ENCODE assay signal across 13 cellular contexts in the genomic region with DNA sequence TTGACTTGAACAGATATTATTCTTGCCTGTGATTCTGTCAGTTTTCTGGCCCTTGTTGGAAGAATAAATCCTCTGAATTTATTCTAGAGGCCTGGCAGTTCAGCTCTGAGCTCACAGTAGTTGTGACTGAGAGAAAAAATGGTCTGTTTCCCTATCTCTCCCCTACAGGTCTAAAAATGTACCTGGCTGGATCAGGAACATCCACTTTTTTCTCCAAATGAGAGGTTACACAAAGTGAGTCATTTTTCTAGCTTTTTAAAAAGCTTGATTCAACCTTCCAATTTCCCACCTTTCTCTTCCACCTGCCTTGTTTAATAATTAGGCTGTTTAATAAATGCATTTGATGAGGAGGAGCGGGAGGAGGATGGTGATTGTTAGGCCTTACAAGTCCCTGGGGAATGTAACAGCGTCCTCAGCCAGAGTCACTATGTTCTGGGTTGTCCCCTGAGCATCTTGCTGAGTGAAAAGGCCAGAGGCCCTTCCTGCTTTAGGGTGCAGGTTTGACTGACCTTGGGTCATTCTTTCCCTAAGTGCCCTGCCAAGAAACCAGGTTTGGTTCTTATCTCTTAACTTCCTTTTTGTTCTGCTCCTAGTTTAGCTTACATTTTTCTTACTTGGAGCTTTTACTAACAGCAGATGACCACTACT.
A peak's percentile ranks its signal among the peaks of the same experiment; 100 is the strongest.
DNase-seq lines count a peak whose midpoint lies in the region; ATAC-seq and TF ChIP-seq lines count a peak whose summit lies in the region.
"Had no signal": no experiment of that assay in that cellular context is flagged by ENCODE, and none has a peak within 500 bp of the region (broad histone marks: within the 10 kb centered on the region; RNA-seq: fewer than 3 reads in every experiment).

No MANE protein-coding gene starts in this region.

- intact Hi-C loops in activated CD4-positive, alpha-beta T cell treated with anti-CD3 and anti-CD28 coated beads, Interleukin-2, amount 10 ng/mL, durations not matched to agents 24 days and 14 days (cut with micrococcal nuclease) = loop anchor here (2.0 kb wide), 2 partner anchors 16 to 18 kb away; no protein-coding TSS in a partner anchor
- intact Hi-C loops in HCT116 (cut with micrococcal nuclease) = no loop called here
- intact Hi-C loops in OCI-LY7 (cut with micrococcal nuclease; ENCODE audit: unreplicated experiment) = no loop called here

- H3K4ac ChIP-seq in trophoblast cell (ENCODE audit: low read depth, low read length) = no peak overlapping the region

- H3K36me3 ChIP-seq in HCT116 (ENCODE audit: control insufficient read depth in 1 of 2, insufficient read depth in 2 of 2, low read length in 2 of 2) (no peaks in the 10 kb centered on the region), OCI-LY7 (ENCODE audit: insufficient read depth, low read length) (peaks cover 6% of the 10 kb centered on the region), trophoblast cell (ENCODE audit: control insufficient read depth in 1 of 2, insufficient read depth in 2 of 2, low read length in 2 of 2) (no peaks in the 10 kb centered on the region)
- H3K36me3 ChIP-seq: heart right ventricle had no signal

- DNase-seq in activated CD4-positive, alpha-beta T cell treated with anti-CD3 and anti-CD28 coated beads, Interleukin-2, amount 10 ng/mL, durations not matched to agents 24 days and 14 days = peak; percentile 58
- no peak for DNase-seq in activated CD4-positive, alpha-beta T cell treated with anti-CD3 and anti-CD28 coated beads, Interleukin-2, amount 50 U/mL, for 4 hours
- no peak for DNase-seq in HCT116 (ENCODE audit: low read depth, low spot score)
- DNase-seq in OCI-LY7 (ENCODE audit: low spot score) = peak; percentile 61
- DNase-seq in trophoblast cell = no peak
- DNase-seq in OCI-M2 (lab: John Stamatoyannopoulos, UW; ENCODE audit: unreplicated experiment) = no peak
- no peak for DNase-seq in occipital lobe (lab: John Stamatoyannopoulos, UW)
- DNase-seq: activated CD8-positive, alpha-beta memory T cell treated with anti-CD3 and anti-CD28 coated beads, Interleukin-2, amount 50 U/mL, for 4 hours; heart right ventricle; NCI-H1694 treated with DMSO at 0.1 percent for 48 hours; posterior cingulate gyrus; T-cell had no signal

- CTCF ChIA-PET in HCT116 (lab: Charles Lee) = no interaction called here
- CTCF ChIA-PET in OCI-LY7 (lab: Charles Lee; ENCODE audit: unreplicated experiment) = interaction anchor here (0.6 to 2.7 kb wide), 9 partner anchors 9 to 91 kb away, joined by 3 to 23 read pairs (median 4); partner anchors contain the start of gene FUT8

- TF ChIP-seq POLR2A in HCT116 (IDR thresholded peaks at IDR 0.05; ENCODE audit: borderline replicate concordance, extremely low read depth, insufficient read depth, insufficient read length) = no peak

- no peaks in the 10 kb centered on the region for H3K27me3 ChIP-seq in HCT116 (ENCODE audit: insufficient read depth, low read length)
- H3K27me3 ChIP-seq in trophoblast cell (ENCODE audit: insufficient read depth, low read length) = no peaks in the 10 kb centered on the region
- H3K27me3 ChIP-seq: heart right ventricle had no signal

- peak overlapping the region; percentile 81 for H3K27ac Mint-ChIP-seq in activated CD4-positive, alpha-beta T cell treated with anti-CD3 and anti-CD28 coated beads, Interleukin-2, amount 10 ng/mL, durations not matched to agents 24 days and 14 days

- H3K27me3 Mint-ChIP-seq in activated CD4-positive, alpha-beta T cell treated with anti-CD3 and anti-CD28 coated beads, Interleukin-2, amount 10 ng/mL, durations not matched to agents 24 days and 14 days = no peaks in the 10 kb centered on the region
- H3K27me3 Mint-ChIP-seq: T-cell had no signal

- H3K79me2 ChIP-seq in HCT116 (ENCODE audit: insufficient read depth, low read length) (no peaks in the 10 kb centered on the region), OCI-LY7 (ENCODE audit: insufficient read depth, low read depth, low read length) (peaks cover 6% of the 10 kb centered on the region; the same call in 1 of the 2 replicates), trophoblast cell (ENCODE audit: control insufficient read depth, insufficient read depth, low read length, poor library complexity) (peaks cover 2% of the 10 kb centered on the region)

- peaks cover 8% of the 10 kb centered on the region for H3K9me3 Mint-ChIP-seq in activated CD4-positive, alpha-beta T cell treated with anti-CD3 and anti-CD28 coated beads, Interleukin-2, amount 10 ng/mL, durations not matched to agents 24 days and 14 days
- H3K9me3 Mint-ChIP-seq: T-cell had no signal

- ATAC-seq in HCT116 (no peak), HG03025 (IDR thresholded peaks at IDR 0.05; ENCODE audit: low FRiP score, unreplicated experiment) (no peak)
- ATAC-seq: heart right ventricle had no signal

- peak overlapping the region; percentile 30 for H3K4me3 Mint-ChIP-seq in activated CD4-positive, alpha-beta T cell treated with anti-CD3 and anti-CD28 coated beads, Interleukin-2, amount 10 ng/mL, durations not matched to agents 24 days and 14 days
- H3K4me3 Mint-ChIP-seq: T-cell had no signal

- H4K91ac ChIP-seq in trophoblast cell (ENCODE audit: low read depth, low read length) = peak overlapping the region; percentile 7

- H2AFZ ChIP-seq in HCT116 (ENCODE audit: low read depth, low read length, poor library complexity, severe bottlenecking) = peak overlapping the region; percentile 59
- H2AFZ ChIP-seq in OCI-LY7 (ENCODE audit: low read length) = peak overlapping the region; percentile 77; the same call in 1 of the 2 replicates
- H2AFZ ChIP-seq in trophoblast cell (ENCODE audit: insufficient read depth, low read length, poor library complexity) = no peak overlapping the region

- POLR2A ChIA-PET in HCT116 (lab: Charles Lee) = interaction anchor here (1.6 kb wide), 1 partner anchor 29 kb away, joined by 5 read pairs; no protein-coding TSS in a partner anchor
- POLR2A ChIA-PET in OCI-LY7 (lab: Charles Lee) = interaction anchor here (0.8 to 9.6 kb wide), 14 partner anchors 11 to 114 kb away, joined by 3 to 378 read pairs (median 12); partner anchors contain the start of gene FUT8

- peaks cover 7% of the 10 kb centered on the region for H3K36me3 Mint-ChIP-seq in activated CD4-positive, alpha-beta T cell treated with anti-CD3 and anti-CD28 coated beads, Interleukin-2, amount 10 ng/mL, durations not matched to agents 24 days and 14 days (ENCODE audit: low read depth)
- H3K36me3 Mint-ChIP-seq: T-cell had no signal

- no peaks in the 10 kb centered on the region for H4K20me1 ChIP-seq in HCT116 (ENCODE audit: insufficient read depth)
- no peaks in the 10 kb centered on the region for H4K20me1 ChIP-seq in OCI-LY7 (ENCODE audit: insufficient read depth, low read length)

- BruUV-seq in HCT116 (replicated peaks; lab: Mats Ljungman, UMichigan) (no TSS peak), OCI-LY7 (replicated peaks; lab: Mats Ljungman, UMichigan) (no TSS peak)

- no peak for TF ChIP-seq RAD21 in HCT116 (IDR thresholded peaks at IDR 0.05; ENCODE audit: low read depth)

- peaks cover 0 to 4% of the 10 kb centered on the region in 2 experiments; a peak in 1 of 4 replicates for H3K9me3 ChIP-seq in HCT116 (ENCODE audit: control insufficient read depth in 1 of 2, insufficient read depth in 1 of 2, low read depth in 1 of 2, low read length in 2 of 2)
- peaks cover 7% of the 10 kb centered on the region; the same call in 1 of the 2 replicates for H3K9me3 ChIP-seq in OCI-LY7 (ENCODE audit: low read length)
- no peaks in the 10 kb centered on the region for H3K9me3 ChIP-seq in trophoblast cell (ENCODE audit: insufficient read depth, low read depth, low read length)

- H3K9me2 ChIP-seq in HCT116 (ENCODE audit: insufficient read depth) (no peaks in the 10 kb centered on the region), OCI-LY7 (ENCODE audit: insufficient read depth, low read length) (no peaks in the 10 kb centered on the region)

- no peak overlapping the region for H3K18ac ChIP-seq in trophoblast cell (ENCODE audit: low read length)

- H3K4me2 ChIP-seq in HCT116 (ENCODE audit: low read length) (no peak overlapping the region), OCI-LY7 (ENCODE audit: low read length) (peak overlapping the region; percentile 75), trophoblast cell (ENCODE audit: low read length) (no peak overlapping the region)

- no peak overlapping the region for H4K12ac ChIP-seq in trophoblast cell (ENCODE audit: low read depth, low read length)

- no peak for TF ChIP-seq CTCF in HCT116 (IDR thresholded peaks at IDR 0.05 in 2 of 3, conservative IDR thresholded peaks at IDR 0.05 in 1 of 3; ENCODE audit: borderline replicate concordance in 1 of 3, insufficient read depth in 1 of 3, low read depth in 2 of 3, low read length in 2 of 3)
- no peak for TF ChIP-seq CTCF in OCI-LY7 (conservative IDR thresholded peaks at IDR 0.05; ENCODE audit: low read length)

- RAD21 ChIA-PET in HCT116 (lab: Charles Lee; ENCODE audit: low non-redundant PET in 1 of 2, low total read pairs in 2 of 2, uncharacterized antibody in 2 of 2, unreplicated experiment in 2 of 2) = no interaction called here

- H3K23ac ChIP-seq in trophoblast cell (ENCODE audit: low read length) = no peak overlapping the region

- H2BK120ac ChIP-seq in trophoblast cell (ENCODE audit: insufficient read depth, low read length, poor library complexity) = peak overlapping the region; percentile 47

- H3K4me1 ChIP-seq in HCT116 (ENCODE audit: control insufficient read depth in 1 of 2, insufficient read depth in 2 of 2, low read length in 2 of 2) = peaks cover 5 to 39% of the 10 kb centered on the region in 2 experiments; a peak in 3 of 4 replicates
- H3K4me1 ChIP-seq in OCI-LY7 (ENCODE audit: insufficient read depth, low read length, poor library complexity, severe bottlenecking) = peaks cover 92% of the 10 kb centered on the region
- H3K4me1 ChIP-seq in trophoblast cell (ENCODE audit: control insufficient read depth in 1 of 2, insufficient read depth in 2 of 2, low read length in 2 of 2) = peaks cover 16 to 21% of the 10 kb centered on the region in 2 experiments

- H3K27ac ChIP-seq in HCT116 (ENCODE audit: low read depth, low read length) (no peak overlapping the region), OCI-LY7 (ENCODE audit: low read depth, low read length, poor library complexity, severe bottlenecking) (peak overlapping the region; percentile 96), trophoblast cell (ENCODE audit: low read depth, low read length) (peak overlapping the region; percentile 51)
- H3K27ac ChIP-seq: heart right ventricle had no signal

- WGBS in trophoblast cell (ENCODE audit: extremely low coverage, insufficient coverage, insufficient read length) = no CpG with 5 or more reads among the region's 2 CpGs

- H3K9ac ChIP-seq in HCT116 (ENCODE audit: low read length) (no peak overlapping the region), trophoblast cell (ENCODE audit: low read length) (no peak overlapping the region)

- H3K14ac ChIP-seq in trophoblast cell (ENCODE audit: low read length) = no peak overlapping the region

- peaks cover 12% of the 10 kb centered on the region for H3K79me1 ChIP-seq in trophoblast cell (ENCODE audit: low read length)

- peaks cover 46% of the 10 kb centered on the region for H3K4me1 Mint-ChIP-seq in activated CD4-positive, alpha-beta T cell treated with anti-CD3 and anti-CD28 coated beads, Interleukin-2, amount 10 ng/mL, durations not matched to agents 24 days and 14 days

- no peak overlapping the region for H4K8ac ChIP-seq in trophoblast cell (ENCODE audit: low read depth, low read length)

- H3K4me3 ChIP-seq in HCT116 (replicated peaks in 1 of 2; ENCODE audit: low read depth in 1 of 2, low read length in 2 of 2) (no peak overlapping the region), OCI-LY7 (ENCODE audit: low read depth, low read length, poor library complexity, severe bottlenecking) (peak overlapping the region; percentile 11), trophoblast cell (ENCODE audit: low read depth, low read length) (no peak overlapping the region)
- H3K4me3 ChIP-seq: heart right ventricle had no signal

- peak overlapping the region; percentile 43 for H2BK5ac ChIP-seq in trophoblast cell (ENCODE audit: low read depth, low read length, poor library complexity)

- H2BK12ac ChIP-seq in trophoblast cell (ENCODE audit: low read length) = peak overlapping the region; percentile 33

- no peak overlapping the region for H2AK5ac ChIP-seq in trophoblast cell (ENCODE audit: low read length)

Comparison
In these comparisons a context has a peak if more than half of its experiments do, and no peak if none do; other contexts are left out.
1. DNase-seq: peak in activated CD4-positive, alpha-beta T cell treated with anti-CD3 and anti-CD28 coated beads, Interleukin-2, amount 10 ng/mL, durations not matched to agents 24 days and 14 days (single experiment) and OCI-LY7 (single experiment); none in activated CD4-positive, alpha-beta T cell treated with anti-CD3 and anti-CD28 coated beads, Interleukin-2, amount 50 U/mL, for 4 hours (0 of 2), HCT116 (single experiment), trophoblast cell (0 of 2), OCI-M2 (single experiment) and occipital lobe (single experiment).